Comparison of ENCODE assay signal across 8 cellular contexts in genomic region chr16:67718668-67719047, GRCh38.
DNase-seq lines count a peak whose midpoint lies in the region; ATAC-seq and TF ChIP-seq lines count a peak whose summit lies in the region.

No MANE protein-coding gene starts in this region.

- H3K9ac ChIP-seq in BLaER1 = peak overlapping the region; percentile 91

- peaks cover 8% of the 10 kb centered on the region for H3K27me3 Mint-ChIP-seq in nephron progenitor cell (ENCODE audit: low read depth, poor library complexity)

- H3K27me3 ChIP-seq in BLaER1 = no peaks in the 10 kb centered on the region

- H4K20me1 ChIP-seq in BLaER1 = peaks cover 41% of the 10 kb centered on the region

- peaks cover 20% of the 10 kb centered on the region for H3K36me3 Mint-ChIP-seq in nephron progenitor cell (ENCODE audit: low read depth)

- peak overlapping the region; percentile 94 for H3K4me3 ChIP-seq in BLaER1
- H3K4me3 ChIP-seq in epithelial cell of esophagus (ENCODE audit: low read length) = peak overlapping the region; percentile 85

- DNase-seq in RPMI8226 (peak; percentile 16), epithelial cell of esophagus (ENCODE audit: low read depth) (no peak), nephron progenitor cell (no peak), KBM-7 (no peak)
- DNase-seq in central memory CD4-positive, alpha-beta T cell = no peak

- in situ Hi-C loops in KBM-7 (cut with MboI; ENCODE audit: low pct_unique_long_range_greater_than_20kb, low sequenced_read_pairs) = no loop called here

- TF ChIP-seq CTCF in epithelial cell of esophagus (IDR thresholded peaks at IDR 0.05; ENCODE audit: insufficient read depth, low read depth, low read length, missing control alignments) (no peak), nephron progenitor cell (IDR thresholded peaks at IDR 0.05) (no peak)

- H3K9me3 ChIP-seq in BLaER1 = no peaks in the 10 kb centered on the region

- H3K4me1 Mint-ChIP-seq in nephron progenitor cell = peaks cover 34% of the 10 kb centered on the region

- peaks cover 26% of the 10 kb centered on the region for H3K36me3 ChIP-seq in BLaER1

- H3K9me3 Mint-ChIP-seq in nephron progenitor cell = no peaks in the 10 kb centered on the region

- H3K27ac ChIP-seq in BLaER1 = peak overlapping the region; percentile 92

- peak overlapping the region; percentile 97 for H3K4me2 ChIP-seq in BLaER1

- H3K4me1 ChIP-seq in BLaER1 = peaks cover 58% of the 10 kb centered on the region

- H3K4me3 Mint-ChIP-seq in nephron progenitor cell = peak overlapping the region; percentile 97

- ATAC-seq in GM21515 (IDR thresholded peaks at IDR 0.05; ENCODE audit: unreplicated experiment) (peak; percentile 20), HG03045 (IDR thresholded peaks at IDR 0.05; ENCODE audit: unreplicated experiment) (no peak)

- H3K27ac Mint-ChIP-seq in nephron progenitor cell = peak overlapping the region; percentile 41
